ENCODE assay signal across 8 cellular contexts in the genomic region with DNA sequence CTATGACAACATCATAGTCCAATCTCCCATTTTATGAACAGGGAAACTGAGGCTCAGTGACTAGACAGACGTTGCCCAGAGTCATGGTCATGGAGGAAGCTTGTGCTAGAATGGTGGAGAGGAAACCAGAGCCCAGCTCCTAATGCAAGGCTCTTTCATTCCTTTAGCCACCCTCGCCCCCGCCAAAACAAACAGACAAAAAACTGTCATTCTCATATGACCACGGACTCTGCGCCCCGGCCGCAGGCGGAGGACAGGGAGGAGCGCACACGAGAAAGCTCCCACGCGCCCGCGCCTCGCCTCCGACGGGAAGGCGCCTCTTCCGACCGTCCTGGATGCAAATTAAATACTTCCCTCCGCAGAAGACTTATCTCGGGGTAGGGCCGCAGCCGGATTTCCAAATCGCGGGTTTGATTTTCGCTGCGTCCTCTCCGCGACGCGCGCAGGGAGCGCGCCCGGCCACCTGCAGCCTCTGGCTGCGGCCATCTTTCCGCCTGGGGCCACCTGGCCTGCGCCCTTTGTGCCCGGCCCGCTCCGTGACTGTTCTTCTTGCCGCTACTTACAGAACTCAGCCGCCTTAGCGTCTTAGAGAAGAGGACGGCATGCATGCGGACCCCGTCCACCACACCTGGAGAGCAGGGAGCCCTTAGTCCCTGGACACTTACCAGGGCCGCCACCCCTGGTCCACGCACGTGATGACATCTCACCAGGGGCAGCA. TPM values are rescaled to one million over a fixed set of nuclear protein-coding genes. Genes with fewer than 3 reads are reported as not detected.
DNase-seq lines count a peak whose midpoint lies in the region; ATAC-seq and TF ChIP-seq lines count a peak whose summit lies in the region.

No MANE protein-coding gene starts in this region.

- H2BK20ac ChIP-seq in H9 (ENCODE audit: low read depth, low read length, poor library complexity, severe bottlenecking): no peak overlapping the region

- no peak overlapping the region; the same call in 1 of the 2 replicates for H3K4ac ChIP-seq in H9 (ENCODE audit: low read depth, low read length)

- H3K27me3 Mint-ChIP-seq in H9 (ENCODE audit: low read depth) (peaks cover 4% of the 10 kb centered on the region), endothelial cell (ENCODE audit: unreplicated experiment) (peaks cover 13% of the 10 kb centered on the region)
- no peaks in the 10 kb centered on the region for H3K27me3 Mint-ChIP-seq in activated CD8-positive, alpha-beta T cell treated with anti-CD3 and anti-CD28 coated beads for 36 hours

- no CpG with 5 or more reads among the region's 51 CpGs for WGBS in H9 (ENCODE audit: extremely low coverage, insufficient read length, low lambda C conversion rate)
- 0 to 9% methylated on average over 4 to 51 of the region's 51 CpGs for WGBS in testis, 2 donors

- no peak overlapping the region for H2BK120ac ChIP-seq in H9 (ENCODE audit: low read depth, low read length, poor library complexity, severe bottlenecking)

- DNase-seq in GM12865 (ENCODE audit: low read depth): peak; percentile 80
- peak; percentile 57 for DNase-seq in H9
- peak; percentile 13 for DNase-seq in NCI-H1092 (lab: John Stamatoyannopoulos, UW)
- peak; percentile 63 for DNase-seq in activated CD8-positive, alpha-beta T cell treated with anti-CD3 and anti-CD28 coated beads for 36 hours
- peak; percentile 33 for DNase-seq in endothelial cell (ENCODE audit: low spot score)
- peak; percentile 42 for DNase-seq in testis
- no peak for DNase-seq in GDM1 (lab: John Stamatoyannopoulos, UW)

- no peak overlapping the region for H2BK12ac ChIP-seq in H9 (ENCODE audit: insufficient read length, low read depth, low read length)

- H3K9ac ChIP-seq in H9 (ENCODE audit: extremely low read depth, insufficient read length, low read length): no peak overlapping the region
- H3K9ac ChIP-seq in mucosa of stomach (ENCODE audit: low read length): peak overlapping the region; percentile 73

- CTCF ChIA-PET in activated CD8-positive, alpha-beta T cell treated with anti-CD3 and anti-CD28 coated beads for 36 hours (lab: Charles Lee): interaction anchor here (1.5 kb wide), 1 partner anchor 195 kb away, joined by 4 read pairs; no protein-coding TSS in a partner anchor

- H3K9me3 ChIP-seq in H9 (ENCODE audit: control insufficient read depth, low read depth, low read length) (no peaks in the 10 kb centered on the region), mucosa of stomach (ENCODE audit: control insufficient read depth, low read length) (no peaks in the 10 kb centered on the region), testis (no peaks in the 10 kb centered on the region)

- H3T11ph ChIP-seq in H9 (ENCODE audit: low read length): no peak overlapping the region

- POLR2A ChIA-PET in activated CD8-positive, alpha-beta T cell treated with anti-CD3 and anti-CD28 coated beads for 36 hours (lab: Charles Lee): interaction anchor here (0.6 to 1.6 kb wide), 6 partner anchors 8 to 1055 kb away, joined by 3 to 7 read pairs (median 4); a partner anchor contains a TSS

- peak overlapping the region; percentile 66 for H3K4me3 ChIP-seq in GM12865 (ENCODE audit: low read depth, low read length)
- peak overlapping the region; percentile 75 for H3K4me3 ChIP-seq in mucosa of stomach (ENCODE audit: low read length)
- H3K4me3 ChIP-seq in testis: peak overlapping the region; percentile 73 to 81

- H3K23me2 ChIP-seq in H9 (ENCODE audit: insufficient read length, low read depth, low read length, poor library complexity, severe bottlenecking): peaks cover 13% of the 10 kb centered on the region

- H3K36me3 ChIP-seq in mucosa of stomach (ENCODE audit: control insufficient read depth, insufficient read depth, low read length) (no peaks in the 10 kb centered on the region), testis (ENCODE audit: low read depth, missing control alignments) (no peaks in the 10 kb centered on the region)

- H3K56ac ChIP-seq in H9 (ENCODE audit: insufficient read length, low read depth, low read length): no peak overlapping the region

- H3K27me3 ChIP-seq in H9 (ENCODE audit: insufficient read depth, low read length) (no peaks in the 10 kb centered on the region; the same call in 1 of the 2 replicates), mucosa of stomach (ENCODE audit: control insufficient read depth, insufficient read depth, low read length) (no peaks in the 10 kb centered on the region), testis (no peaks in the 10 kb centered on the region)

- peak overlapping the region; percentile 61 for H3K18ac ChIP-seq in H9 (ENCODE audit: insufficient read length, low read depth, low read length)

- ATAC-seq in activated CD8-positive, alpha-beta T cell treated with anti-CD3 and anti-CD28 coated beads for 36 hours: peak; percentile 12

- H3K27ac ChIP-seq in H9 (ENCODE audit: insufficient read length, low read depth, low read length): no peak overlapping the region
- H3K27ac ChIP-seq in testis: peak overlapping the region; percentile 81 to 88

- H3K4me2 ChIP-seq in H9 (ENCODE audit: insufficient read depth, insufficient read length, low read length): no peak overlapping the region

- no peak overlapping the region for H4K5ac ChIP-seq in H9 (ENCODE audit: insufficient read length, low read depth, low read length)

- peaks cover 3 to 8% (median 4%) of the 10 kb centered on the region in 3 experiments; a peak in 6 of 7 replicates for H3K36me3 Mint-ChIP-seq in H9 (ENCODE audit: insufficient read depth in 1 of 3, low read depth in 3 of 3)
- H3K36me3 Mint-ChIP-seq in activated CD8-positive, alpha-beta T cell treated with anti-CD3 and anti-CD28 coated beads for 36 hours (ENCODE audit: low read depth): peaks cover 25% of the 10 kb centered on the region
- H3K36me3 Mint-ChIP-seq in endothelial cell (ENCODE audit: low read depth, unreplicated experiment): peaks cover 13% of the 10 kb centered on the region

- no peaks in the 10 kb centered on the region for H3K4me1 ChIP-seq in H9 (ENCODE audit: insufficient read depth, low read length)
- H3K4me1 ChIP-seq in mucosa of stomach (ENCODE audit: control insufficient read depth, insufficient read depth, low read length): peaks cover 18% of the 10 kb centered on the region
- peaks cover 11% of the 10 kb centered on the region for H3K4me1 ChIP-seq in testis

- H3K9me3 Mint-ChIP-seq in H9: 0 out of 5 replicates have a peak, but pooled peaks cover 0 to 3% of the 10 kb centered on the region in 2 experiments
- H3K9me3 Mint-ChIP-seq in activated CD8-positive, alpha-beta T cell treated with anti-CD3 and anti-CD28 coated beads for 36 hours: no peaks in the 10 kb centered on the region
- H3K9me3 Mint-ChIP-seq in endothelial cell (ENCODE audit: unreplicated experiment): no peaks in the 10 kb centered on the region

- no peaks in the 10 kb centered on the region for H3K79me1 ChIP-seq in H9 (ENCODE audit: insufficient read depth, low read depth, low read length, poor library complexity, severe bottlenecking)

- TF ChIP-seq POLR2A in testis (IDR thresholded peaks at IDR 0.05): no peak

- intact Hi-C loops in activated CD8-positive, alpha-beta T cell treated with anti-CD3 and anti-CD28 coated beads for 36 hours (cut with micrococcal nuclease): no loop called here
- intact Hi-C loops in testis (cut with DNase I; ENCODE audit: low total_unique reads): no loop called here

- H2AFZ ChIP-seq in H9 (ENCODE audit: low read length): no peak overlapping the region

- H2BK5ac ChIP-seq in H9 (ENCODE audit: insufficient read length, low read length): no peak overlapping the region

- no peak overlapping the region for H4K91ac ChIP-seq in H9 (ENCODE audit: insufficient read length, low read depth, low read length)

- no peaks in the 10 kb centered on the region for H4K20me1 ChIP-seq in H9 (ENCODE audit: control insufficient read depth, insufficient read depth, insufficient read length)

- H3K4me1 Mint-ChIP-seq in H9: peaks cover 14 to 18% of the 10 kb centered on the region in 2 experiments
- H3K4me1 Mint-ChIP-seq in activated CD8-positive, alpha-beta T cell treated with anti-CD3 and anti-CD28 coated beads for 36 hours (ENCODE audit: low read depth): peaks cover 47% of the 10 kb centered on the region
- H3K4me1 Mint-ChIP-seq in endothelial cell (ENCODE audit: unreplicated experiment): peaks cover 25% of the 10 kb centered on the region

- H3K4me3 Mint-ChIP-seq in H9 (peak overlapping the region; percentile 55 to 77), endothelial cell (ENCODE audit: unreplicated experiment) (peak overlapping the region; percentile 75)
- H3K4me3 Mint-ChIP-seq in activated CD8-positive, alpha-beta T cell treated with anti-CD3 and anti-CD28 coated beads for 36 hours: peak overlapping the region; percentile 82

- H2AK5ac ChIP-seq in H9 (ENCODE audit: insufficient read length, low read length): no peak overlapping the region

- no peak overlapping the region; a peak in 1 of 7 replicates for H3K27ac Mint-ChIP-seq in H9
- H3K27ac Mint-ChIP-seq in activated CD8-positive, alpha-beta T cell treated with anti-CD3 and anti-CD28 coated beads for 36 hours: peak overlapping the region; percentile 84
- H3K27ac Mint-ChIP-seq in endothelial cell (ENCODE audit: unreplicated experiment): no peak overlapping the region

- peak overlapping the region; percentile 81; the same call in 1 of the 2 replicates for H3K14ac ChIP-seq in H9 (ENCODE audit: insufficient read depth, low read length)

- H3K79me2 ChIP-seq in H9 (ENCODE audit: insufficient read depth, low read length): peaks cover 10% of the 10 kb centered on the region; the same call in 1 of the 2 replicates

- TF ChIP-seq CTCF in GM12865 (IDR thresholded peaks at IDR 0.05; ENCODE audit: insufficient read depth, low read depth, low read length, missing control alignments) (no peak), H9 (conservative IDR thresholded peaks at IDR 0.05) (no peak), endothelial cell (IDR thresholded peaks at IDR 0.05; ENCODE audit: unreplicated experiment) (no peak), testis (IDR thresholded peaks at IDR 0.05) (no peak)
- TF ChIP-seq CTCF in activated CD8-positive, alpha-beta T cell treated with anti-CD3 and anti-CD28 coated beads for 36 hours (IDR thresholded peaks at IDR 0.05): no peak

- no peak overlapping the region for H2BK15ac ChIP-seq in H9 (ENCODE audit: low read depth, low read length)

- H3K23ac ChIP-seq in H9 (ENCODE audit: insufficient read length, low read depth, low read length): no peak overlapping the region

- H4K8ac ChIP-seq in H9 (replicated peaks; ENCODE audit: insufficient read length, low read depth, low read length): no peak overlapping the region

RNA-seq across cellular contexts. Expression of a gene that starts 0.6 kb away (rescaled TPM):
- total RNA-seq in H9 (2021) (75.8 and 78.5 TPM in 2 replicates), endothelial cell (ENCODE audit: unreplicated experiment) (32.1 TPM), testis (10 to 100 TPM; 51.8 to 62.3 TPM)
- total RNA-seq in activated CD8-positive, alpha-beta T cell treated with anti-CD3 and anti-CD28 coated beads for 36 hours: 100 to 1,000 TPM; 101 to 110 TPM
- polyA plus RNA-seq in testis (ENCODE audit: insufficient read depth, low read depth, low replicate concordance): 26.6 TPM
